In genomic region chr2:172429351-172429968, GRCh38 we compare ENCODE assay signal across 10 cellular contexts. TPM values are rescaled to one million over a fixed set of nuclear protein-coding genes. Genes with fewer than 3 reads are reported as not detected.
DNase-seq lines count a peak whose midpoint lies in the region.
"Had no signal": no experiment of that assay in that cellular context is flagged by ENCODE, and none has a peak within 500 bp of the region (broad histone marks: within the 10 kb centered on the region; RNA-seq: fewer than 3 reads in every experiment).

No MANE protein-coding gene starts in this region.

- H3K36me3 Mint-ChIP-seq in activated T-helper 1 cell treated with anti-CD3 and anti-CD28 coated beads, Interleukin-12 subunit alpha, Interleukin-12 subunit beta, Interleukin-2, Interleukin-4 antibody, amounts not matched to agents 30 ng/mL and 10 ng/mL and 1 ng/mL, durations not matched to agents 14 hours and 24 hours and 36 hours (ENCODE audit: low read depth), result peaks cover 13% of the 10 kb centered on the region
- no peaks in the 10 kb centered on the region for H3K36me3 Mint-ChIP-seq in T-helper 2 cell treated with Interferon-gamma antibody and Interleukin-4, amounts not matched to agents 5 μg/mL and 100 μg/mL, for 36 hours (ENCODE audit: low read depth)

- peak overlapping the region; percentile 84; the same call in 1 of the 2 replicates for H3K9ac ChIP-seq in iPS-20b (ENCODE audit: low read depth, low read length)
- no peak overlapping the region for H3K9ac ChIP-seq in skeletal muscle satellite cell (ENCODE audit: low read depth, low read length)
- no peak overlapping the region for H3K9ac ChIP-seq in Karpas-422 (ENCODE audit: low read length)

- intact Hi-C loops in activated T-helper 1 cell treated with anti-CD3 and anti-CD28 coated beads, Interleukin-12 subunit alpha, Interleukin-12 subunit beta, Interleukin-2, Interleukin-4 antibody, amounts not matched to agents 30 ng/mL and 10 ng/mL and 1 ng/mL, durations not matched to agents 14 hours and 24 hours and 36 hours (cut with micrococcal nuclease), result loop anchor here (2.0 to 5.0 kb wide), 2 partner anchors 177 to 507 kb away; partner anchors contain the start of gene HAT1

- DNase-seq in HT1080 (ENCODE audit: low read depth) (peak; percentile 54), Karpas-422 (no peak), CD1c-positive myeloid dendritic cell (ENCODE audit: extremely low spot score) (no peak), SHP77 (lab: John Stamatoyannopoulos, UW) (no peak)
- DNase-seq in activated T-helper 1 cell treated with anti-CD3 and anti-CD28 coated beads, Interleukin-12 subunit alpha, Interleukin-12 subunit beta, Interleukin-2, Interleukin-4 antibody, amounts not matched to agents 30 ng/mL and 10 ng/mL and 1 ng/mL, durations not matched to agents 14 hours and 24 hours and 36 hours (ENCODE audit: low spot score), result no peak
- no peak for DNase-seq in T-helper 2 cell treated with Interferon-gamma antibody and Interleukin-4, amounts not matched to agents 5 μg/mL and 100 μg/mL, for 36 hours (ENCODE audit: low spot score)
- DNase-seq: activated CD4-positive, alpha-beta T cell treated with anti-CD3 and anti-CD28 coated beads, Interleukin-2, amount 10 ng/mL, durations not matched to agents 24 days and 14 days; stimulated activated CD4-positive, alpha-beta T cell treated with anti-CD3 and anti-CD28 coated beads, Interleukin-12 subunit alpha, Interleukin-12 subunit beta, amount 100 ng/mL, for 4 hours had no signal

- H3K9me3 ChIP-seq in iPS-20b (ENCODE audit: insufficient read depth, low read depth, low read length) (no peaks in the 10 kb centered on the region), skeletal muscle satellite cell (replicated peaks; ENCODE audit: low read length) (no peaks in the 10 kb centered on the region), Karpas-422 (ENCODE audit: low read length) (no peaks in the 10 kb centered on the region)

- H3K27ac Mint-ChIP-seq in activated T-helper 1 cell treated with anti-CD3 and anti-CD28 coated beads, Interleukin-12 subunit alpha, Interleukin-12 subunit beta, Interleukin-2, Interleukin-4 antibody, amounts not matched to agents 30 ng/mL and 10 ng/mL and 1 ng/mL, durations not matched to agents 14 hours and 24 hours and 36 hours, result no peak overlapping the region
- H3K27ac Mint-ChIP-seq in T-helper 2 cell treated with Interferon-gamma antibody and Interleukin-4, amounts not matched to agents 5 μg/mL and 100 μg/mL, for 36 hours, result no peak overlapping the region
- H3K27ac Mint-ChIP-seq: activated CD4-positive, alpha-beta T cell treated with anti-CD3 and anti-CD28 coated beads, Interleukin-2, amount 10 ng/mL, durations not matched to agents 24 days and 14 days had no signal

- no peaks in the 10 kb centered on the region for H3K9me2 ChIP-seq in Karpas-422 (replicated peaks; ENCODE audit: insufficient read depth, low read length)

- peak overlapping the region; percentile 81 for H3K4me3 Mint-ChIP-seq in activated T-helper 1 cell treated with anti-CD3 and anti-CD28 coated beads, Interleukin-12 subunit alpha, Interleukin-12 subunit beta, Interleukin-2, Interleukin-4 antibody, amounts not matched to agents 30 ng/mL and 10 ng/mL and 1 ng/mL, durations not matched to agents 14 hours and 24 hours and 36 hours
- H3K4me3 Mint-ChIP-seq in T-helper 2 cell treated with Interferon-gamma antibody and Interleukin-4, amounts not matched to agents 5 μg/mL and 100 μg/mL, for 36 hours, result no peak overlapping the region

- H3K4me3 ChIP-seq in iPS-20b (ENCODE audit: low read length) (peak overlapping the region; percentile 93), skeletal muscle satellite cell (ENCODE audit: low read length) (no peak overlapping the region), Karpas-422 (ENCODE audit: low read length) (no peak overlapping the region)

- peaks cover 34% of the 10 kb centered on the region for H3K27me3 Mint-ChIP-seq in activated T-helper 1 cell treated with anti-CD3 and anti-CD28 coated beads, Interleukin-12 subunit alpha, Interleukin-12 subunit beta, Interleukin-2, Interleukin-4 antibody, amounts not matched to agents 30 ng/mL and 10 ng/mL and 1 ng/mL, durations not matched to agents 14 hours and 24 hours and 36 hours (ENCODE audit: insufficient read depth)
- H3K27me3 Mint-ChIP-seq in T-helper 2 cell treated with Interferon-gamma antibody and Interleukin-4, amounts not matched to agents 5 μg/mL and 100 μg/mL, for 36 hours (ENCODE audit: low read depth), result peaks cover 82% of the 10 kb centered on the region

- no peaks in the 10 kb centered on the region for H3K79me2 ChIP-seq in Karpas-422 (ENCODE audit: low read length)

- H3K9me3 Mint-ChIP-seq in activated T-helper 1 cell treated with anti-CD3 and anti-CD28 coated beads, Interleukin-12 subunit alpha, Interleukin-12 subunit beta, Interleukin-2, Interleukin-4 antibody, amounts not matched to agents 30 ng/mL and 10 ng/mL and 1 ng/mL, durations not matched to agents 14 hours and 24 hours and 36 hours, result no peaks in the 10 kb centered on the region
- H3K9me3 Mint-ChIP-seq in T-helper 2 cell treated with Interferon-gamma antibody and Interleukin-4, amounts not matched to agents 5 μg/mL and 100 μg/mL, for 36 hours, result no peaks in the 10 kb centered on the region
- H3K9me3 Mint-ChIP-seq: activated CD4-positive, alpha-beta T cell treated with anti-CD3 and anti-CD28 coated beads, Interleukin-2, amount 10 ng/mL, durations not matched to agents 24 days and 14 days had no signal

- H3K4me1 ChIP-seq in iPS-20b (ENCODE audit: insufficient read depth, low read length) (peaks cover 52% of the 10 kb centered on the region), skeletal muscle satellite cell (ENCODE audit: control insufficient read depth, insufficient read depth, low read length) (peaks cover 5% of the 10 kb centered on the region), Karpas-422 (ENCODE audit: low read length) (peaks cover 8% of the 10 kb centered on the region)

- H2AFZ ChIP-seq in Karpas-422 (ENCODE audit: low read length), result no peak overlapping the region

- H3K4me1 Mint-ChIP-seq in activated T-helper 1 cell treated with anti-CD3 and anti-CD28 coated beads, Interleukin-12 subunit alpha, Interleukin-12 subunit beta, Interleukin-2, Interleukin-4 antibody, amounts not matched to agents 30 ng/mL and 10 ng/mL and 1 ng/mL, durations not matched to agents 14 hours and 24 hours and 36 hours (ENCODE audit: low read depth), result peaks cover 66% of the 10 kb centered on the region
- H3K4me1 Mint-ChIP-seq in T-helper 2 cell treated with Interferon-gamma antibody and Interleukin-4, amounts not matched to agents 5 μg/mL and 100 μg/mL, for 36 hours (ENCODE audit: low read depth), result peaks cover 25% of the 10 kb centered on the region

- H3K4me2 ChIP-seq in skeletal muscle satellite cell (ENCODE audit: low read length), result peak overlapping the region; percentile 99
- no peak overlapping the region for H3K4me2 ChIP-seq in Karpas-422 (ENCODE audit: low read depth, low read length, poor library complexity, severe bottlenecking)

- peaks cover 8% of the 10 kb centered on the region; the same call in 1 of the 2 replicates for H3K27me3 ChIP-seq in iPS-20b (ENCODE audit: insufficient read depth, low read length)
- H3K27me3 ChIP-seq in skeletal muscle satellite cell (ENCODE audit: control insufficient read depth, insufficient read depth, low read length), result peaks cover 16% of the 10 kb centered on the region
- no peaks in the 10 kb centered on the region; the same call in 1 of the 2 replicates for H3K27me3 ChIP-seq in Karpas-422 (ENCODE audit: low read length)

- H3K27ac ChIP-seq in iPS-20b (ENCODE audit: low read length) (no peak overlapping the region), Karpas-422 (ENCODE audit: low read length) (no peak overlapping the region)

- H4K20me1 ChIP-seq in Karpas-422 (ENCODE audit: insufficient read depth, low read depth, low read length), result no peaks in the 10 kb centered on the region; the same call in 1 of the 2 replicates

- peaks cover 3% of the 10 kb centered on the region; the same call in 1 of the 2 replicates for H3K36me3 ChIP-seq in iPS-20b (ENCODE audit: insufficient read depth, low read depth, low read length)
- no peaks in the 10 kb centered on the region for H3K36me3 ChIP-seq in skeletal muscle satellite cell (ENCODE audit: insufficient read depth, low read length)
- no peaks in the 10 kb centered on the region for H3K36me3 ChIP-seq in Karpas-422 (ENCODE audit: insufficient read depth, low read length)

RNA-seq across cellular contexts. Expression of gene ITGA6, which starts 2.1 kb away (rescaled TPM):
- 311 and 345 TPM in 2 replicates for total RNA-seq in HT1080 (2014; rRNA removed; shearing (Covaris generic))
- 221 and 294 TPM in 2 replicates for polyA plus RNA-seq in HT1080 (2015; cell fraction: cytosol; rRNA removed)
- polyA plus RNA-seq in HT1080 (2015; cell fraction: nucleus; rRNA removed), result 505 and 588 TPM in 2 replicates
- total RNA-seq in activated T-helper 1 cell treated with anti-CD3 and anti-CD28 coated beads, Interleukin-12 subunit alpha, Interleukin-12 subunit beta, Interleukin-2, Interleukin-4 antibody, amounts not matched to agents 30 ng/mL and 10 ng/mL and 1 ng/mL, durations not matched to agents 14 hours and 24 hours and 36 hours, result 1.9 TPM in 2 replicates
- total RNA-seq in skeletal muscle satellite cell (2012; rRNA removed), result 3.3 and 31.9 TPM in 2 replicates
- total RNA-seq in Karpas-422 (2014; rRNA removed; shearing (Covaris generic); ENCODE audit: low replicate concordance), result 0.37 and 0.94 TPM in 2 replicates

Comparison
In these comparisons a context has a peak if more than half of its experiments do, and no peak if none do; other contexts are left out.
1. RNA of gene ITGA6, which starts 2.1 kb away (total RNA-seq): 311 to 345 TPM in HT1080; 1.9 TPM in activated T-helper 1 cell treated with anti-CD3 and anti-CD28 coated beads, Interleukin-12 subunit alpha, Interleukin-12 subunit beta, Interleukin-2, Interleukin-4 antibody, amounts not matched to agents 30 ng/mL and 10 ng/mL and 1 ng/mL, durations not matched to agents 14 hours and 24 hours and 36 hours and 0.37 to 0.94 TPM in Karpas-422; every median in the first group is over 100 times any median in the second.